In genomic region chr10:102066421-102067068, GRCh38 we compare ENCODE assay signal across 8 cellular contexts. TPM values are rescaled to one million over a fixed set of nuclear protein-coding genes. Genes with fewer than 3 reads are reported as not detected.
DNase-seq lines count a peak whose midpoint lies in the region; ATAC-seq and TF ChIP-seq lines count a peak whose summit lies in the region.

No MANE protein-coding gene starts in this region.

- no peaks in the 10 kb centered on the region for H3K36me3 Mint-ChIP-seq in natural killer cell

- H3K27ac ChIP-seq in Karpas-422 (ENCODE audit: low read length): peak overlapping the region; percentile 69; the same call in 1 of the 2 replicates
- H3K27ac ChIP-seq in mammary epithelial cell (ENCODE audit: insufficient read depth, low read depth, low read length): no peak overlapping the region

- no peaks in the 10 kb centered on the region for H3K9me2 ChIP-seq in Karpas-422 (replicated peaks; ENCODE audit: insufficient read depth, low read length)

- no peaks in the 10 kb centered on the region for H3K27me3 ChIP-seq in BJ (ENCODE audit: control insufficient read depth, insufficient read depth, low read length)
- H3K27me3 ChIP-seq in Karpas-422 (ENCODE audit: low read length): no peaks in the 10 kb centered on the region
- no peaks in the 10 kb centered on the region for H3K27me3 ChIP-seq in mammary epithelial cell (ENCODE audit: insufficient read depth, low read length)

- H3K9me3 Mint-ChIP-seq in natural killer cell: no peaks in the 10 kb centered on the region

- POLR2A ChIA-PET in BJ (lab: Charles Lee): interaction anchor here (0.6 to 1.5 kb wide), 2 partner anchors 11 to 32 kb away, joined by 3 read pairs; partner anchors contain the start of gene ARMH3

- H3K27me3 Mint-ChIP-seq in natural killer cell (ENCODE audit: low read depth in 2 of 2): no peaks in the 10 kb centered on the region

- H3K79me2 ChIP-seq in Karpas-422 (ENCODE audit: low read length) (peaks cover 26% of the 10 kb centered on the region), mammary epithelial cell (ENCODE audit: insufficient read depth, low read length) (peaks cover 45% of the 10 kb centered on the region)

- no peak for DNase-seq in BJ (ENCODE audit: low read depth)
- no peak for DNase-seq in Karpas-422
- DNase-seq in mammary epithelial cell: no peak
- DNase-seq in natural killer cell: no peak
- DNase-seq in NCI-H2107 (lab: John Stamatoyannopoulos, UW): no peak
- DNase-seq in COR-L47 (lab: John Stamatoyannopoulos, UW): no peak
- DNase-seq in H4 (ENCODE audit: low spot score): no peak

- dilution Hi-C loops in mammary epithelial cell (cut with HindIII; ENCODE audit: low sequenced_read_pairs): no loop called here

- intact Hi-C loops in mammary epithelial cell (cut with micrococcal nuclease) (loop anchor here (5.0 kb wide), 1 partner anchor 46 kb away; no protein-coding TSS in a partner anchor), natural killer cell (cut with micrococcal nuclease) (no loop called here)

- CTCF ChIA-PET in BJ (lab: Yijun Ruan, JAX): interaction anchor here (1.0 to 2.8 kb wide), 3 partner anchors 57 to 852 kb away, joined by 3 to 10 read pairs (median 3); no protein-coding TSS in a partner anchor
- CTCF ChIA-PET in mammary epithelial cell (lab: Charles Lee; ENCODE audit: low non-redundant PET): no interaction called here

- H3K27ac Mint-ChIP-seq in natural killer cell: peak overlapping the region; percentile 72 to 73

- H3K9me3 ChIP-seq in Karpas-422 (ENCODE audit: low read length) (no peaks in the 10 kb centered on the region), mammary epithelial cell (replicated peaks; ENCODE audit: insufficient read depth, low read length) (no peaks in the 10 kb centered on the region)

- H3K4me1 ChIP-seq in Karpas-422 (ENCODE audit: low read length): peaks cover 17% of the 10 kb centered on the region
- H3K4me1 ChIP-seq in mammary epithelial cell (ENCODE audit: insufficient read depth, low read length): peaks cover 19% of the 10 kb centered on the region

- peak overlapping the region; percentile 90 for H3K4me3 Mint-ChIP-seq in natural killer cell

- H4K20me1 ChIP-seq in Karpas-422 (ENCODE audit: insufficient read depth, low read depth, low read length) (peaks cover 5% of the 10 kb centered on the region; the same call in 1 of the 2 replicates), mammary epithelial cell (ENCODE audit: insufficient read depth, low read length) (no peaks in the 10 kb centered on the region)

- no peak for TF ChIP-seq CTCF in BJ (IDR thresholded peaks at IDR 0.05; ENCODE audit: insufficient read depth, low read depth, low read length)
- no peak for TF ChIP-seq CTCF in mammary epithelial cell (conservative IDR thresholded peaks at IDR 0.05 in 1 of 2, IDR thresholded peaks at IDR 0.05 in 1 of 2; ENCODE audit: extremely low read depth in 1 of 2, insufficient read depth in 1 of 2, low read depth in 1 of 2, low read length in 2 of 2)
- TF ChIP-seq CTCF in natural killer cell (IDR thresholded peaks at IDR 0.05): no peak

- H3K36me3 ChIP-seq in BJ (ENCODE audit: control insufficient read depth, insufficient read depth, low read length) (peaks cover 8% of the 10 kb centered on the region), Karpas-422 (ENCODE audit: insufficient read depth, low read length) (no peaks in the 10 kb centered on the region), mammary epithelial cell (ENCODE audit: insufficient read depth, low read length) (no peaks in the 10 kb centered on the region)

- no TSS peak for BruUV-seq in mammary epithelial cell (replicated peaks; lab: Mats Ljungman, UMichigan)

- ATAC-seq in natural killer cell (no peak), HG03135 (IDR thresholded peaks at IDR 0.05; ENCODE audit: unreplicated experiment) (no peak)

- H2AFZ ChIP-seq in Karpas-422 (ENCODE audit: low read length) (no peak overlapping the region), mammary epithelial cell (ENCODE audit: low read depth, low read length) (no peak overlapping the region)

- in situ Hi-C loops in mammary epithelial cell (cut with MboI; ENCODE audit: low sequenced_read_pairs in 2 of 2): no loop called here

- H3K4me2 ChIP-seq in Karpas-422 (ENCODE audit: low read depth, low read length, poor library complexity, severe bottlenecking) (peak overlapping the region; percentile 71), mammary epithelial cell (ENCODE audit: insufficient read depth, low read depth, low read length) (peak overlapping the region; percentile 84)

- H3K4me3 ChIP-seq in BJ (ENCODE audit: low read depth, low read length) (peak overlapping the region; percentile 76), Karpas-422 (ENCODE audit: low read length) (peak overlapping the region; percentile 82), mammary epithelial cell (replicated peaks in 1 of 3; ENCODE audit: insufficient read depth in 1 of 3, low read depth in 2 of 3, low read length in 3 of 3) (peak overlapping the region; percentile 55 to 83 (median 83))

- H3K9ac ChIP-seq in Karpas-422 (ENCODE audit: low read length) (peak overlapping the region; percentile 84), mammary epithelial cell (ENCODE audit: insufficient read depth, low read length) (no peak overlapping the region)

- 81% methylated on average over 13 of the region's 15 CpGs for WGBS in mammary epithelial cell (ENCODE audit: low coverage, missing lambda C conversion rate)

- peaks cover 21 to 33% of the 10 kb centered on the region in 2 donors for H3K4me1 Mint-ChIP-seq in natural killer cell

RNA-seq across cellular contexts. Expression of gene HPS6, which starts 1.4 kb away (rescaled TPM):
- polyA plus RNA-seq in BJ (2011; rRNA removed) (8.3 and 11.8 TPM in 2 replicates), mammary epithelial cell (23.3 TPM)
- polyA minus RNA-seq in BJ (2011; rRNA and poly(A)+ RNA removed): 13.3 and 18.7 TPM in 2 replicates
- total RNA-seq in Karpas-422 (2014; rRNA removed; shearing (Covaris generic); ENCODE audit: low replicate concordance): 7.1 and 19.4 TPM in 2 replicates
- total RNA-seq in mammary epithelial cell (10 to 100 TPM; 26.8 to 39.3 TPM), natural killer cell (10 to 100 TPM; 10.2 to 20.1 (median 18.5) TPM)
- polyA minus RNA-seq in mammary epithelial cell: 41.6 TPM
- 6.3 and 16.8 TPM in 2 replicates for total RNA-seq in H4 (2014; rRNA removed; shearing (Covaris generic))

RNA-seq across cellular contexts. Expression of gene ARMH3, which starts 10.6 kb away (rescaled TPM):
- 17.9 and 18.5 TPM in 2 replicates for polyA plus RNA-seq in BJ (2011; rRNA removed)
- polyA minus RNA-seq in BJ (2011; rRNA and poly(A)+ RNA removed): 11.2 and 13.5 TPM in 2 replicates
- 3.7 and 4.1 TPM in 2 replicates for total RNA-seq in Karpas-422 (2014; rRNA removed; shearing (Covaris generic); ENCODE audit: low replicate concordance)
- total RNA-seq in mammary epithelial cell: 10 to 100 TPM; 13.8 to 23.2 TPM
- 15.0 TPM for polyA plus RNA-seq in mammary epithelial cell
- 19.8 TPM for polyA minus RNA-seq in mammary epithelial cell
- 10 to 100 TPM; 29.9 to 38.9 (median 35.4) TPM for total RNA-seq in natural killer cell
- 3.1 and 6.3 TPM in 2 replicates for total RNA-seq in H4 (2014; rRNA removed; shearing (Covaris generic))

RNA-seq across cellular contexts. Expression of gene LDB1, which starts 53.6 kb away (rescaled TPM):
- 85.3 and 115 TPM in 2 replicates for polyA plus RNA-seq in BJ (2011; rRNA removed)
- polyA minus RNA-seq in BJ (2011; rRNA and poly(A)+ RNA removed): 112 and 166 TPM in 2 replicates
- total RNA-seq in Karpas-422 (2014; rRNA removed; shearing (Covaris generic); ENCODE audit: low replicate concordance): 24.7 and 34.5 TPM in 2 replicates
- total RNA-seq in mammary epithelial cell: 10 to 100 TPM; 54.3 to 77.1 TPM
- polyA plus RNA-seq in mammary epithelial cell: 83.6 TPM
- 192 TPM for polyA minus RNA-seq in mammary epithelial cell
- 100 to 1,000 TPM; 103 to 109 (median 104) TPM for total RNA-seq in natural killer cell
- 16.8 and 31.3 TPM in 2 replicates for total RNA-seq in H4 (2014; rRNA removed; shearing (Covaris generic))
